Comparison of ENCODE assay signal across 8 cellular contexts in genomic region chr20:33862709-33863403, GRCh38. TPM values are rescaled to one million over a fixed set of nuclear protein-coding genes. Genes with fewer than 3 reads are reported as not detected.
A peak's percentile ranks its signal among the peaks of the same experiment; 100 is the strongest.
DNase-seq lines count a peak whose midpoint lies in the region; ATAC-seq and TF ChIP-seq lines count a peak whose summit lies in the region.

No MANE protein-coding gene starts in this region.

- H3K4me3 Mint-ChIP-seq in WTC11 = peak overlapping the region; percentile 25; the same call in 1 of the 2 replicates

- no peaks in the 10 kb centered on the region for H3K36me3 ChIP-seq in liver (ENCODE audit: control insufficient read depth in 4 of 4, insufficient read depth in 3 of 4, low read depth in 1 of 4, low read length in 3 of 4)

- no peaks in the 10 kb centered on the region for H3K36me3 Mint-ChIP-seq in WTC11

- H3K4me1 ChIP-seq in liver (ENCODE audit: control insufficient read depth in 4 of 4, insufficient read depth in 4 of 4, low read length in 3 of 4) = peaks cover 0 to 2% (median 0%) of the 10 kb centered on the region in 4 donors

- no peaks in the 10 kb centered on the region for H3K9me3 Mint-ChIP-seq in WTC11

- peak; percentile 82 for DNase-seq in GM10266 (ENCODE audit: extremely low spot score)
- peak; percentile 18 to 21 for DNase-seq in Kasumi-1 (lab: John Stamatoyannopoulos, UW)
- DNase-seq in WTC11 (ENCODE audit: low spot score) = peak; percentile 79
- no peak for DNase-seq in coronary artery (ENCODE audit: low spot score)
- peak; percentile 13 to 21 for DNase-seq in stimulated activated CD8-positive, alpha-beta memory T cell treated with anti-CD3 and anti-CD28 coated beads, Interleukin-7, amount 100 ng/mL, for 1 hour (ENCODE audit: low read depth in 2 of 2)

- no peak overlapping the region for H3K27ac Mint-ChIP-seq in WTC11

- no peaks in the 10 kb centered on the region for H3K27me3 Mint-ChIP-seq in WTC11 (ENCODE audit: low read depth)

- peak; percentile 85 for TF ChIP-seq CTCF in GM10266 (IDR thresholded peaks at IDR 0.05; ENCODE audit: control insufficient read depth, insufficient read depth, low read depth, missing control alignments)
- peak; percentile 84 for TF ChIP-seq CTCF in WTC11 (IDR thresholded peaks at IDR 0.05)
- peak; percentile 48 for TF ChIP-seq CTCF in coronary artery (IDR thresholded peaks at IDR 0.05)
- TF ChIP-seq CTCF in liver (IDR thresholded peaks at IDR 0.05; ENCODE audit: low read depth, low read length, missing input control) = peak; percentile 42

- H3K9ac ChIP-seq in liver (ENCODE audit: low read depth in 1 of 2, low read length in 2 of 2) = no peak overlapping the region

- CTCF ChIA-PET in WTC11 (lab: Charles Lee) = interaction anchor here (0.6 to 3.3 kb wide), 73 partner anchors 9 to 867 kb away, joined by 3 to 70 read pairs (median 5); partner anchors contain the start of genes CHMP4B, EIF2S2 and RALY

- ATAC-seq in WTC11 (peak; percentile 83), GM18873 (IDR thresholded peaks at IDR 0.05; ENCODE audit: low FRiP score, unreplicated experiment) (no peak), GM19023 (IDR thresholded peaks at IDR 0.05; ENCODE audit: unreplicated experiment) (no peak)

- H3K27ac ChIP-seq in coronary artery (no peak overlapping the region), liver (ENCODE audit: low read depth in 1 of 2, low read length in 2 of 2) (no peak overlapping the region)

- 33% methylated on average over 32 of the region's 32 CpGs for WGBS in liver

- H3K4me3 ChIP-seq in coronary artery (peak overlapping the region; percentile 24), liver (ENCODE audit: low read depth in 1 of 3, low read length in 3 of 3) (no peak overlapping the region)

- peak; percentile 48 to 62 for TF ChIP-seq RAD21 in liver (IDR thresholded peaks at IDR 0.05)

- POLR2A ChIA-PET in WTC11 (lab: Charles Lee) = interaction anchor here (0.5 to 0.9 kb wide), 4 partner anchors 16 to 446 kb away, joined by 3 to 6 read pairs (median 4); partner anchors contain the start of gene EIF2S2

- H3K27me3 ChIP-seq in liver (ENCODE audit: control insufficient read depth in 4 of 4, insufficient read depth in 4 of 4, low read length in 3 of 4) = no peaks in the 10 kb centered on the region

- H3K9me3 ChIP-seq in liver (ENCODE audit: control insufficient read depth in 4 of 4, low read length in 3 of 4) = no peaks in the 10 kb centered on the region

- H3K4me1 Mint-ChIP-seq in WTC11 = peaks cover 12% of the 10 kb centered on the region

TF ChIP-seq in WTC11, 78 proteins besides CTCF, POLR2A, EP300 and RAD21 (continues in another document):
- TF ChIP-seq NR3C1 (CRISPR knock-in tag; conservative IDR thresholded peaks at IDR 0.05; ENCODE audit: low read depth) (no peak), CDX4 (CRISPR knock-in tag; IDR thresholded peaks at IDR 0.05; ENCODE audit: borderline replicate concordance) (no peak), ZBTB21 (CRISPR knock-in tag; IDR thresholded peaks at IDR 0.05; ENCODE audit: borderline replicate concordance) (no peak), ZNF219 (CRISPR knock-in tag; IDR thresholded peaks at IDR 0.05; ENCODE audit: borderline replicate concordance) (no peak), ZNF138 (CRISPR knock-in tag; conservative IDR thresholded peaks at IDR 0.05) (no peak), EMX1 (CRISPR knock-in tag; IDR thresholded peaks at IDR 0.05) (0 out of 2 replicates have a peak, but pooled peaks have one; percentile 32), TEAD4 (CRISPR knock-in tag; IDR thresholded peaks at IDR 0.05) (no peak), ZNF121 (CRISPR knock-in tag; IDR thresholded peaks at IDR 0.05) (no peak), ZNF263 (CRISPR knock-in tag; IDR thresholded peaks at IDR 0.05; ENCODE audit: low read depth) (peak; percentile 99), ETV6 (CRISPR knock-in tag; IDR thresholded peaks at IDR 0.05) (peak; percentile 72; the same call in 1 of the 2 replicates), IRF1 (CRISPR knock-in tag; IDR thresholded peaks at IDR 0.05) (no peak)
- TF ChIP-seq, protein P1, sequence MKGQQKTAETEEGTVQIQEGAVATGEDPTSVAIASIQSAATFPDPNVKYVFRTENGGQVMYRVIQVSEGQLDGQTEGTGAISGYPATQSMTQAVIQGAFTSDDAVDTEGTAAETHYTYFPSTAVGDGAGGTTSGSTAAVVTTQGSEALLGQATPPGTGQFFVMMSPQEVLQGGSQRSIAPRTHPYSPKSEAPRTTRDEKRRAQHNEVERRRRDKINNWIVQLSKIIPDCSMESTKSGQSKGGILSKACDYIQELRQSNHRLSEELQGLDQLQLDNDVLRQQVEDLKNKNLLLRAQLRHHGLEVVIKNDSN (CRISPR knock-in tag; IDR thresholded peaks at IDR 0.05) = no peak

TF ChIP-seq in liver, 16 proteins besides CTCF, POLR2A, EP300 and RAD21:
- TF ChIP-seq TAF1 (conservative IDR thresholded peaks at IDR 0.05) (no peak), FOXA1 (IDR thresholded peaks at IDR 0.05) (no peak), NR2F2 (IDR thresholded peaks at IDR 0.05) (no peak), FOXA2 (IDR thresholded peaks at IDR 0.05) (no peak), HNF4A (conservative IDR thresholded peaks at IDR 0.05) (no peak), GABPA (IDR thresholded peaks at IDR 0.05 in 1 of 2, conservative IDR thresholded peaks at IDR 0.05 in 1 of 2) (no peak)
- TF ChIP-seq, protein P2, sequence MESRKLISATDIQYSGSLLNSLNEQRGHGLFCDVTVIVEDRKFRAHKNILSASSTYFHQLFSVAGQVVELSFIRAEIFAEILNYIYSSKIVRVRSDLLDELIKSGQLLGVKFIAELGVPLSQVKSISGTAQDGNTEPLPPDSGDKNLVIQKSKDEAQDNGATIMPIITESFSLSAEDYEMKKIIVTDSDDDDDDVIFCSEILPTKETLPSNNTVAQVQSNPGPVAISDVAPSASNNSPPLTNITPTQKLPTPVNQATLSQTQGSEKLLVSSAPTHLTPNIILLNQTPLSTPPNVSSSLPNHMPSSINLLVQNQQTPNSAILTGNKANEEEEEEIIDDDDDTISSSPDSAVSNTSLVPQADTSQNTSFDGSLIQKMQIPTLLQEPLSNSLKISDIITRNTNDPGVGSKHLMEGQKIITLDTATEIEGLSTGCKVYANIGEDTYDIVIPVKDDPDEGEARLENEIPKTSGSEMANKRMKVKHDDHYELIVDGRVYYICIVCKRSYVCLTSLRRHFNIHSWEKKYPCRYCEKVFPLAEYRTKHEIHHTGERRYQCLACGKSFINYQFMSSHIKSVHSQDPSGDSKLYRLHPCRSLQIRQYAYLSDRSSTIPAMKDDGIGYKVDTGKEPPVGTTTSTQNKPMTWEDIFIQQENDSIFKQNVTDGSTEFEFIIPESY (IDR thresholded peaks at IDR 0.05) = no peak

RNA-seq across cellular contexts. Expression of gene CHMP4B, which starts 51.7 kb away (rescaled TPM):
- 65.4 to 72.5 TPM (median 66.1 TPM) in 3 replicates for total RNA-seq in WTC11 (2021)
- total RNA-seq in liver = 10 to 100 TPM; 16.4 to 18.0 TPM
- 10 to 100 TPM in 1 of 2 donors, 1 to 10 TPM in 1; 2.7 to 37.2 TPM for polyA plus RNA-seq in liver
